ENCODE assay signal across 21 cellular contexts in the genomic region with DNA sequence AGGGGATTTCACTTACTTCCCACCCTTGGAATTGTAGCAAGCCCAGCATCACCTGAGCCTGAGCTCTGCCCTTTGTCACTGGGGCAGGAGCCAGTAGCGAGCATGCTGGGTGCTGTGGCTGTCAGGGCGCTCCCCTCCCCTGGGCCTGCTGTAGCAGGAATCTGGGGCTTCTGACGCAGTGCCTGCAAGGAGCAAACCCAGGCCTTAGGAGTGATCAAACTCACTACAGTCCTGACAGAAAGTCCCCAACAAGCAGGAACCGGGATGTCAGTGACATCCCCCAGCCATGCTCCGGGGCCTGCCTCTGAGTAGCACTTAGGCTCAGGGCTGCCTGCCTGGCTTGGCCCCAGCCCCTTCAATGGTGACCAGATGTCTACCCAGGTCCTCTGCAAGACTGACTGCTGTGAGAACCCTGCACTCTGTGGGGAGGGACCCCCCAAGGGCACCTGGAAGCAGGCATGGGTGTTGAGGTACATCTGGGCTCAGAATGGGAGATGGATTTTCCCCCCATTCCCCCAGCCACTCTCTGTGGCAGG. TPM values are rescaled to one million over a fixed set of nuclear protein-coding genes. Genes with fewer than 3 reads are reported as not detected.
DNase-seq lines count a peak whose midpoint lies in the region; ATAC-seq and TF ChIP-seq lines count a peak whose summit lies in the region.
"Had no signal": no experiment of that assay in that cellular context is flagged by ENCODE, and none has a peak within 500 bp of the region (broad histone marks: within the 10 kb centered on the region; RNA-seq: fewer than 3 reads in every experiment).

No MANE protein-coding gene starts in this region.

- H3K4me3 Mint-ChIP-seq in activated naive CD4-positive, alpha-beta T cell treated with anti-CD3 and anti-CD28 coated beads, Interleukin-2, amount 50 U/mL, for 24 hours: peak overlapping the region; percentile 82
- H3K4me3 Mint-ChIP-seq in activated T-helper 2 cell treated with anti-CD3 and anti-CD28 coated beads, Interferon-gamma antibody, Interleukin-2, Interleukin-4, amounts not matched to agents 10 μg/mL and 5 μg/mL and 100 μg/mL, durations not matched to agents 14 hours and 24 hours and 36 hours (ENCODE audit: low read depth): peak overlapping the region; percentile 76
- H3K4me3 Mint-ChIP-seq in stimulated activated effector memory CD8-positive, alpha-beta T cell treated with anti-CD3 and anti-CD28 coated beads, Interleukin-12 subunit alpha, Interleukin-12 subunit beta, amount 100 ng/mL, for 72 hours: peak overlapping the region; percentile 76
- H3K4me3 Mint-ChIP-seq in natural killer cell: no peak overlapping the region
- H3K4me3 Mint-ChIP-seq: mesothelial cell of epicardium had no signal

- peaks cover 93% of the 10 kb centered on the region for H3K4me1 Mint-ChIP-seq in activated naive CD4-positive, alpha-beta T cell treated with anti-CD3 and anti-CD28 coated beads, Interleukin-2, amount 50 U/mL, for 24 hours
- H3K4me1 Mint-ChIP-seq in activated T-helper 2 cell treated with anti-CD3 and anti-CD28 coated beads, Interferon-gamma antibody, Interleukin-2, Interleukin-4, amounts not matched to agents 10 μg/mL and 5 μg/mL and 100 μg/mL, durations not matched to agents 14 hours and 24 hours and 36 hours (ENCODE audit: low read depth): peaks cover 79% of the 10 kb centered on the region
- H3K4me1 Mint-ChIP-seq in stimulated activated effector memory CD8-positive, alpha-beta T cell treated with anti-CD3 and anti-CD28 coated beads, Interleukin-12 subunit alpha, Interleukin-12 subunit beta, amount 100 ng/mL, for 72 hours: peaks cover 84% of the 10 kb centered on the region
- peaks cover 22 to 24% of the 10 kb centered on the region in 2 donors for H3K4me1 Mint-ChIP-seq in natural killer cell

- H3K27me3 Mint-ChIP-seq in activated naive CD4-positive, alpha-beta T cell treated with anti-CD3 and anti-CD28 coated beads, Interleukin-2, amount 50 U/mL, for 24 hours: no peaks in the 10 kb centered on the region
- no peaks in the 10 kb centered on the region for H3K27me3 Mint-ChIP-seq in activated T-helper 2 cell treated with anti-CD3 and anti-CD28 coated beads, Interferon-gamma antibody, Interleukin-2, Interleukin-4, amounts not matched to agents 10 μg/mL and 5 μg/mL and 100 μg/mL, durations not matched to agents 14 hours and 24 hours and 36 hours (ENCODE audit: low read depth)
- no peaks in the 10 kb centered on the region for H3K27me3 Mint-ChIP-seq in natural killer cell (ENCODE audit: low read depth in 2 of 2)

- ATAC-seq in GM21825 (IDR thresholded peaks at IDR 0.05; ENCODE audit: unreplicated experiment) (peak; percentile 2), natural killer cell (no peak), HG02884 (IDR thresholded peaks at IDR 0.05; ENCODE audit: unreplicated experiment) (no peak)
- ATAC-seq in stimulated activated effector memory CD8-positive, alpha-beta T cell treated with anti-CD3 and anti-CD28 coated beads, Interleukin-12 subunit alpha, Interleukin-12 subunit beta, amount 100 ng/mL, for 72 hours: no peak

- H3K9me3 Mint-ChIP-seq in activated naive CD4-positive, alpha-beta T cell treated with anti-CD3 and anti-CD28 coated beads, Interleukin-2, amount 50 U/mL, for 24 hours: no peaks in the 10 kb centered on the region
- no peaks in the 10 kb centered on the region for H3K9me3 Mint-ChIP-seq in activated T-helper 2 cell treated with anti-CD3 and anti-CD28 coated beads, Interferon-gamma antibody, Interleukin-2, Interleukin-4, amounts not matched to agents 10 μg/mL and 5 μg/mL and 100 μg/mL, durations not matched to agents 14 hours and 24 hours and 36 hours
- no peaks in the 10 kb centered on the region for H3K9me3 Mint-ChIP-seq in stimulated activated effector memory CD8-positive, alpha-beta T cell treated with anti-CD3 and anti-CD28 coated beads, Interleukin-12 subunit alpha, Interleukin-12 subunit beta, amount 100 ng/mL, for 72 hours
- no peaks in the 10 kb centered on the region for H3K9me3 Mint-ChIP-seq in natural killer cell
- H3K9me3 Mint-ChIP-seq: mesothelial cell of epicardium had no signal

- H3K27ac Mint-ChIP-seq in activated naive CD4-positive, alpha-beta T cell treated with anti-CD3 and anti-CD28 coated beads, Interleukin-2, amount 50 U/mL, for 24 hours: peak overlapping the region; percentile 86
- H3K27ac Mint-ChIP-seq in activated T-helper 2 cell treated with anti-CD3 and anti-CD28 coated beads, Interferon-gamma antibody, Interleukin-2, Interleukin-4, amounts not matched to agents 10 μg/mL and 5 μg/mL and 100 μg/mL, durations not matched to agents 14 hours and 24 hours and 36 hours: no peak overlapping the region
- peak overlapping the region; percentile 98 for H3K27ac Mint-ChIP-seq in stimulated activated effector memory CD8-positive, alpha-beta T cell treated with anti-CD3 and anti-CD28 coated beads, Interleukin-12 subunit alpha, Interleukin-12 subunit beta, amount 100 ng/mL, for 72 hours
- H3K27ac Mint-ChIP-seq in natural killer cell: peak overlapping the region in 1 of 2 donors; percentile 59
- H3K27ac Mint-ChIP-seq: mesothelial cell of epicardium had no signal

- H3K36me3 Mint-ChIP-seq in activated naive CD4-positive, alpha-beta T cell treated with anti-CD3 and anti-CD28 coated beads, Interleukin-2, amount 50 U/mL, for 24 hours: peaks cover 17% of the 10 kb centered on the region
- H3K36me3 Mint-ChIP-seq in activated T-helper 2 cell treated with anti-CD3 and anti-CD28 coated beads, Interferon-gamma antibody, Interleukin-2, Interleukin-4, amounts not matched to agents 10 μg/mL and 5 μg/mL and 100 μg/mL, durations not matched to agents 14 hours and 24 hours and 36 hours (ENCODE audit: low read depth): peaks cover 76% of the 10 kb centered on the region
- H3K36me3 Mint-ChIP-seq in stimulated activated effector memory CD8-positive, alpha-beta T cell treated with anti-CD3 and anti-CD28 coated beads, Interleukin-12 subunit alpha, Interleukin-12 subunit beta, amount 100 ng/mL, for 72 hours: peaks cover 84% of the 10 kb centered on the region
- H3K36me3 Mint-ChIP-seq in natural killer cell: no peaks in the 10 kb centered on the region

- intact Hi-C loops in activated T-helper 2 cell treated with anti-CD3 and anti-CD28 coated beads, Interferon-gamma antibody, Interleukin-2, Interleukin-4, amounts not matched to agents 10 μg/mL and 5 μg/mL and 100 μg/mL, durations not matched to agents 14 hours and 24 hours and 36 hours (cut with micrococcal nuclease): loop anchor here (2.0 to 10.0 kb wide), 3 partner anchors 24 to 138 kb away; a partner anchor contains a TSS
- intact Hi-C loops in natural killer cell (cut with micrococcal nuclease): no loop called here

- DNase-seq in activated naive CD4-positive, alpha-beta T cell treated with anti-CD3 and anti-CD28 coated beads, Interleukin-2, amount 50 U/mL, for 16 hours: no peak
- no peak for DNase-seq in activated T-helper 2 cell treated with anti-CD3 and anti-CD28 coated beads, Interferon-gamma antibody, Interleukin-2, Interleukin-4, amounts not matched to agents 10 μg/mL and 5 μg/mL and 100 μg/mL, durations not matched to agents 14 hours and 24 hours and 36 hours (ENCODE audit: low spot score)
- no peak for DNase-seq in stimulated activated effector memory CD8-positive, alpha-beta T cell treated with anti-CD3 and anti-CD28 coated beads, Interleukin-12 subunit alpha, Interleukin-12 subunit beta, amount 100 ng/mL, for 72 hours (ENCODE audit: low spot score in 2 of 2)
- DNase-seq in natural killer cell (no peak), NCI-H226 (no peak)
- DNase-seq: anterior cingulate cortex; DMS53; hippocampal formation; kidney; MM.1S; NCI-H187 treated with DMSO at 0.1 percent for 48 hours; NCI-H510A; nucleus accumbens; OCI-M1; stimulated activated CD4-positive, alpha-beta T cell treated with anti-CD3 and anti-CD28 coated beads, Interleukin-4, amount 100 ng/mL, for 1 hour; stimulated activated CD8-positive, alpha-beta memory T cell treated with anti-CD3 and anti-CD28 coated beads, Interleukin-4, amount 100 ng/mL, for 48 hours; tibial artery had no signal

- no peak for TF ChIP-seq CTCF in natural killer cell (IDR thresholded peaks at IDR 0.05)

RNA-seq across cellular contexts. Expression of a gene that starts 23.5 kb away (rescaled TPM):
- total RNA-seq in activated T-helper 2 cell treated with anti-CD3 and anti-CD28 coated beads, Interferon-gamma antibody, Interleukin-2, Interleukin-4, amounts not matched to agents 10 μg/mL and 5 μg/mL and 100 μg/mL, durations not matched to agents 14 hours and 24 hours and 36 hours: 8.5 and 9.1 TPM in 2 replicates
- 1 to 10 TPM in 1 of 3 donors, under 1 TPM in 2; 0.45 to 1.7 (median 0.84) TPM for total RNA-seq in natural killer cell

RNA-seq across cellular contexts. Expression of a gene that starts 54.3 kb away (rescaled TPM):
- 27.7 and 30.4 TPM in 2 replicates for total RNA-seq in activated T-helper 2 cell treated with anti-CD3 and anti-CD28 coated beads, Interferon-gamma antibody, Interleukin-2, Interleukin-4, amounts not matched to agents 10 μg/mL and 5 μg/mL and 100 μg/mL, durations not matched to agents 14 hours and 24 hours and 36 hours
- 10 to 100 TPM; 26.7 to 43.6 (median 33.8) TPM for total RNA-seq in natural killer cell
